Comparison of ENCODE assay signal across 25 cellular contexts in the genomic region with DNA sequence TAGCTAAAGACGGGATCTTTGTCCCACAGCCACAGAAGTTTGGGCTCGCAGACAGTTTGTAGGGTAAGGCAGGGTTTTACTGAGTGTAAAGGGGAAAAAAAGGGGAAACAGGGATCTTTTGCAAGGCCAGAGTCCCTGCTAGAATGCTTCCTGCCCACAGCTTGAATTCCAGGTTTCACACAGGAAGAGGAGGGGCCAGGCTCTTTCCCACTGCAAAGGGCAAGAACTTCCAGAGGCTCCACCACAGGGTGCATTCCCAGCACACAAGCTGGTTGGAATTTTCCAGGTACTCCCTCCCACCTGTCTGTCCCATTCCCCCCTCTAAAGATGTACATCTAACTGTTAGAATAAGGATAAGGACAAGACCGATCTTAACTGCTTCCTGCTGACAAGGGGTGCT.
DNase-seq lines count a peak whose midpoint lies in the region; ATAC-seq and TF ChIP-seq lines count a peak whose summit lies in the region.
"Had no signal": no experiment of that assay in that cellular context is flagged by ENCODE, and none has a peak within 500 bp of the region (broad histone marks: within the 10 kb centered on the region; RNA-seq: fewer than 3 reads in every experiment).

No MANE protein-coding gene starts in this region.

- H3F3A ChIP-seq in SU-DHL-6 (ENCODE audit: insufficient read depth), result no peaks in the 10 kb centered on the region

- H4K20me1 ChIP-seq in IMR-90 (ENCODE audit: insufficient read depth, low read length) (no peaks in the 10 kb centered on the region), SU-DHL-6 (ENCODE audit: low read depth, low read length) (no peaks in the 10 kb centered on the region)

- TF ChIP-seq POLR2A in IMR-90 (IDR thresholded peaks at IDR 0.05; ENCODE audit: low read depth, low read length), result no peak

- H2AFZ ChIP-seq in IMR-90 (replicated peaks; ENCODE audit: low read length, poor library complexity), result peak overlapping the region; percentile 68
- H2AFZ ChIP-seq in SU-DHL-6 (ENCODE audit: low read depth, low read length, severe bottlenecking), result peak overlapping the region; percentile 81
- no peak overlapping the region for H2AFZ ChIP-seq in trophoblast cell (ENCODE audit: insufficient read depth, low read length, poor library complexity)

- CTCF ChIA-PET in IMR-90 (lab: Yijun Ruan, JAX), result interaction anchor here (1.1 kb wide), 1 partner anchor 11 kb away, joined by 3 read pairs; no protein-coding TSS in a partner anchor

- H3K4me2 ChIP-seq in IMR-90 (ENCODE audit: low read depth, low read length) (no peak overlapping the region), SU-DHL-6 (ENCODE audit: low read depth, low read length, poor library complexity, severe bottlenecking) (no peak overlapping the region), trophoblast cell (ENCODE audit: low read length) (no peak overlapping the region)

- no peaks in the 10 kb centered on the region for H3K79me2 ChIP-seq in SU-DHL-6 (ENCODE audit: insufficient read depth, low read length)
- H3K79me2 ChIP-seq in trophoblast cell (ENCODE audit: control insufficient read depth, insufficient read depth, low read length, poor library complexity), result no peaks in the 10 kb centered on the region

- H4K12ac ChIP-seq in trophoblast cell (ENCODE audit: low read depth, low read length), result peak overlapping the region; percentile 50

- H3K56ac ChIP-seq in IMR-90 (ENCODE audit: extremely low read depth, insufficient read depth, low read length), result no peak overlapping the region

- H3K9me2 ChIP-seq in SU-DHL-6 (replicated peaks; ENCODE audit: insufficient read depth, low read length), result no peaks in the 10 kb centered on the region

- no peak for DNase-seq in IMR-90
- peak; percentile 14 for DNase-seq in iPS DF 4.7 (ENCODE audit: extremely low read depth, low spot score)
- DNase-seq in trophoblast cell, result no peak
- DNase-seq in activated effector memory CD4-positive, alpha-beta T cell treated with anti-CD3 and anti-CD28 coated beads, Interleukin-2, amount 50 U/mL, for 16 hours, result no peak
- DNase-seq in left cardiac atrium, result no peak
- no peak for DNase-seq in activated T-cell treated with anti-CD3 and anti-CD28 coated beads, Interleukin-2, amount 50 U/mL, for 48 hours
- DNase-seq: activated CD4-positive, alpha-beta memory T cell treated with anti-CD3 and anti-CD28 coated beads, Interleukin-2, amount 10 ng/mL, durations not matched to agents 7 days and 5 days; activated CD4-positive, CD25-positive, alpha-beta regulatory T cell treated with anti-CD3 and anti-CD28 coated beads, Interleukin-2, amount 50 U/mL, for 72 hours; activated CD8-positive, alpha-beta memory T cell treated with anti-CD3 and anti-CD28 coated beads, Interleukin-2, amount 50 U/mL, for 48 hours; activated naive CD4-positive, alpha-beta T cell treated with anti-CD3 and anti-CD28 coated beads, Interleukin-2, amount 10 ng/mL, durations not matched to agents 7 days and 5 days; body of pancreas; CD8-positive, alpha-beta memory T cell; effector memory CD8-positive, alpha-beta T cell; erythroblast; lower lobe of right lung; mucosa of descending colon; natural killer cell; NCI-H446; RPMI8226; stimulated activated naive CD8-positive, alpha-beta T cell treated with anti-CD3 and anti-CD28 coated beads, Interleukin-15, Interleukin-2, amounts not matched to agents 100 U/mL and 50 U/mL, for 24 hours; T-helper 1 cell had no signal

- in situ Hi-C loops in IMR-90 (cut with MboI; ENCODE audit: low sequenced_read_pairs), result no loop called here

- H3K9me3 ChIP-seq in IMR-90 (ENCODE audit: control insufficient read depth, insufficient read depth, low read length) (no peaks in the 10 kb centered on the region), SU-DHL-6 (ENCODE audit: insufficient read depth, low read length) (no peaks in the 10 kb centered on the region; the same call in 1 of the 2 replicates), trophoblast cell (ENCODE audit: insufficient read depth, low read depth, low read length) (peaks cover 2% of the 10 kb centered on the region)
- H3K9me3 ChIP-seq: body of pancreas, HAP-1, lower lobe of right lung, mucosa of descending colon, SJCRH30 had no signal

- no peak overlapping the region for H4K5ac ChIP-seq in IMR-90 (ENCODE audit: low read depth, low read length)

- H3K4me3 ChIP-seq in IMR-90 (ENCODE audit: insufficient read depth, low read depth, low read length), result no peak overlapping the region
- H3K4me3 ChIP-seq in SU-DHL-6 (ENCODE audit: insufficient read depth, low read length, poor library complexity, severe bottlenecking), result no peak overlapping the region
- no peak overlapping the region for H3K4me3 ChIP-seq in trophoblast cell (ENCODE audit: low read depth, low read length)
- H3K4me3 ChIP-seq: body of pancreas, HAP-1, lower lobe of right lung, mucosa of descending colon, SJCRH30, skin epidermis had no signal

- H2AK9ac ChIP-seq in IMR-90 (replicated peaks; ENCODE audit: low read depth, low read length, poor library complexity), result no peak overlapping the region

- H3K27me3 ChIP-seq in IMR-90 (ENCODE audit: control insufficient read depth, insufficient read depth, low read length) (no peaks in the 10 kb centered on the region), SU-DHL-6 (ENCODE audit: low read length) (no peaks in the 10 kb centered on the region), trophoblast cell (ENCODE audit: insufficient read depth, low read length) (no peaks in the 10 kb centered on the region)
- H3K27me3 ChIP-seq: body of pancreas, SJCRH30 had no signal

- H4K8ac ChIP-seq in IMR-90 (ENCODE audit: low read depth in 2 of 2, low read length in 2 of 2) (no peak overlapping the region), trophoblast cell (ENCODE audit: low read depth, low read length) (no peak overlapping the region)

- POLR2A ChIA-PET in IMR-90 (lab: Charles Lee; ENCODE audit: unreplicated experiment), result no interaction called here

- no peak overlapping the region for H2BK20ac ChIP-seq in IMR-90 (ENCODE audit: low read depth, low read length)

- H3K27ac ChIP-seq in IMR-90 (ENCODE audit: insufficient read depth, low read length) (no peak overlapping the region), SU-DHL-6 (ENCODE audit: low read depth, low read length) (no peak overlapping the region), trophoblast cell (ENCODE audit: low read depth, low read length) (no peak overlapping the region)
- H3K27ac ChIP-seq: body of pancreas, lower lobe of right lung, SJCRH30, skin epidermis had no signal

- no TSS peak for BruUV-seq in IMR-90 (replicated peaks; lab: Mats Ljungman, UMichigan)

- no peak for ATAC-seq in IMR-90 (ENCODE audit: low read depth)
- ATAC-seq in left cardiac atrium, result no peak
- ATAC-seq: body of pancreas; effector memory CD8-positive, alpha-beta T cell; lower lobe of right lung; mucosa of descending colon; natural killer cell; stimulated activated naive CD8-positive, alpha-beta T cell treated with anti-CD3 and anti-CD28 coated beads, Interleukin-15, Interleukin-2, amounts not matched to agents 100 U/mL and 50 U/mL, for 24 hours had no signal

- H4K91ac ChIP-seq in IMR-90 (ENCODE audit: insufficient read depth, low read depth, low read length) (no peak overlapping the region), trophoblast cell (ENCODE audit: low read depth, low read length) (no peak overlapping the region)

- no peak overlapping the region for H3K9ac ChIP-seq in IMR-90 (ENCODE audit: low read depth, low read length)
- H3K9ac ChIP-seq in SU-DHL-6 (ENCODE audit: low read length), result no peak overlapping the region
- H3K9ac ChIP-seq in trophoblast cell (ENCODE audit: low read length), result no peak overlapping the region

- no peak overlapping the region for H2BK12ac ChIP-seq in trophoblast cell (ENCODE audit: low read length)

- TF ChIP-seq RAD21 in IMR-90 (IDR thresholded peaks at IDR 0.05; ENCODE audit: low read length), result no peak

- dilution Hi-C loops in IMR-90 (cut with HindIII; ENCODE audit: low sequenced_read_pairs, unreplicated experiment), result no loop called here

- no peak for TF ChIP-seq CTCF in IMR-90 (conservative IDR thresholded peaks at IDR 0.05; ENCODE audit: low read depth, low read length)
- TF ChIP-seq CTCF in SU-DHL-6 (IDR thresholded peaks at IDR 0.05; ENCODE audit: insufficient read depth, low read length, poor library complexity, severe bottlenecking), result no peak

- no peak overlapping the region for H3K23ac ChIP-seq in IMR-90 (ENCODE audit: low read depth, low read length)
- no peak overlapping the region for H3K23ac ChIP-seq in trophoblast cell (ENCODE audit: low read length)

- H3K79me1 ChIP-seq in IMR-90 (ENCODE audit: low read depth in 1 of 2, low read length in 2 of 2) (no peaks in the 10 kb centered on the region), trophoblast cell (ENCODE audit: low read length) (no peaks in the 10 kb centered on the region)

- H2AK5ac ChIP-seq in IMR-90 (ENCODE audit: low read depth, low read length) (no peak overlapping the region), trophoblast cell (ENCODE audit: low read length) (no peak overlapping the region)

- no peaks in the 10 kb centered on the region for H3K9me1 ChIP-seq in IMR-90 (ENCODE audit: insufficient read depth, low read length)

- H3K4ac ChIP-seq in IMR-90 (ENCODE audit: low read depth, low read length) (no peak overlapping the region), trophoblast cell (ENCODE audit: low read depth, low read length) (no peak overlapping the region)

- H2BK15ac ChIP-seq in IMR-90 (ENCODE audit: low read depth, low read length), result no peak overlapping the region

- H3K4me1 ChIP-seq in IMR-90 (ENCODE audit: control insufficient read depth, insufficient read depth, low read length) (no peaks in the 10 kb centered on the region), trophoblast cell (ENCODE audit: control insufficient read depth in 1 of 2, insufficient read depth in 2 of 2, low read length in 2 of 2) (peaks cover 0 to 5% of the 10 kb centered on the region in 2 experiments)
- H3K4me1 ChIP-seq: body of pancreas, lower lobe of right lung, SJCRH30 had no signal

- H3K18ac ChIP-seq in IMR-90 (ENCODE audit: low read depth, low read length) (no peak overlapping the region), trophoblast cell (ENCODE audit: low read length) (no peak overlapping the region)

- no peak overlapping the region for H3K14ac ChIP-seq in IMR-90 (replicated peaks; ENCODE audit: low read depth, low read length)
- no peak overlapping the region for H3K14ac ChIP-seq in trophoblast cell (ENCODE audit: low read length)

- intact Hi-C loops in IMR-90 (cut with micrococcal nuclease) (no loop called here), left cardiac atrium (cut with DNase I) (no loop called here)

- H2BK120ac ChIP-seq in IMR-90 (ENCODE audit: low read depth, low read length), result no peak overlapping the region
- H2BK120ac ChIP-seq in trophoblast cell (ENCODE audit: insufficient read depth, low read length, poor library complexity), result no peak overlapping the region

- WGBS in IMR-90 (ENCODE audit: extremely low coverage in 2 of 2, insufficient read length in 1 of 2), 2 experiments, result 100% methylated on average over 1 of the region's 3 CpGs; no CpG with 5 or more reads in 1 of the 2 experiments
- no CpG with 5 or more reads among the region's 3 CpGs for WGBS in trophoblast cell (ENCODE audit: extremely low coverage, insufficient coverage, insufficient read length)

- H2BK5ac ChIP-seq in IMR-90 (ENCODE audit: low read depth, low read length, poor library complexity, severe bottlenecking) (no peak overlapping the region), trophoblast cell (ENCODE audit: low read depth, low read length, poor library complexity) (no peak overlapping the region)

- H3K36me3 ChIP-seq in IMR-90 (ENCODE audit: control insufficient read depth, insufficient read depth, low read length) (no peaks in the 10 kb centered on the region), SU-DHL-6 (ENCODE audit: low read length) (no peaks in the 10 kb centered on the region), trophoblast cell (ENCODE audit: control insufficient read depth in 1 of 2, insufficient read depth in 2 of 2, low read length in 2 of 2) (peaks cover 0 to 3% of the 10 kb centered on the region in 2 experiments)
- H3K36me3 ChIP-seq: HAP-1, lower lobe of right lung, SJCRH30 had no signal
